In the genomic region with DNA sequence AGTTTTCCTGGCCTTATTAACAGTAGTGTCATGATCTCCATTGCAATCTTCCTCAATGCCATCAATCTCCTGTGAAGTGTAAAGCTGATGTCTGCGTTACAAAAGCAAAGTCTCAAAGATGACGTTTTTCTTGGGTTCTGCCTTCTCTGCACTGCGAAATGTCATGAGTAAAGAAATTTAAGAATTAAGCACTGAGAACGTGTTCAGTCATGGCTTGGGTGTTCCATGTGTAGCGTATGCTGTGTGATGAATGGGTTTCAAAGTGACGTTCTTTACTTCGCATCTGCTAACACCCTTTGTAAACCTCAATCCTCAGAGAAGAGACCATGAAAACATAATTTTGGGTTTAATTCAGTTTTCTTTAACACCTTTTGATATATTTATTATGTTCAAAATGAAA, we compare ENCODE assay signal across 9 cellular contexts. TPM values are rescaled to one million over a fixed set of nuclear protein-coding genes. Genes with fewer than 3 reads are reported as not detected.
DNase-seq lines count a peak whose midpoint lies in the region; ATAC-seq, FAIRE-seq and TF ChIP-seq lines count a peak whose summit lies in the region.
"Had no signal": no experiment of that assay in that cellular context is flagged by ENCODE, and none has a peak within 500 bp of the region (broad histone marks: within the 10 kb centered on the region; RNA-seq: fewer than 3 reads in every experiment).

No MANE protein-coding gene starts in this region.

- intact Hi-C loops in left ventricle myocardium inferior (cut with micrococcal nuclease): no loop called here
- intact Hi-C loops in left ventricle myocardium superior (cut with micrococcal nuclease): no loop called here
- intact Hi-C loops in upper lobe of right lung (cut with DNase I): no loop called here

- no peak for FAIRE-seq in bronchial epithelial cell (lab: Jason Lieb, UNC)

- H3K4me3 ChIP-seq in left ventricle myocardium inferior (peak overlapping the region; percentile 74), bronchial epithelial cell (ENCODE audit: low read depth, low read length) (no peak overlapping the region), muscle layer of colon (ENCODE audit: low read depth in 1 of 2, low read length in 2 of 2) (peak overlapping the region; percentile 21 to 72), upper lobe of right lung (peak overlapping the region; percentile 56)

- H3K9ac ChIP-seq in muscle layer of colon (ENCODE audit: low read length): peak overlapping the region; percentile 41

- H3K4me1 ChIP-seq in left ventricle myocardium inferior: peaks cover 25% of the 10 kb centered on the region
- no peaks in the 10 kb centered on the region for H3K4me1 ChIP-seq in muscle layer of colon (ENCODE audit: insufficient read depth, low read length)
- H3K4me1 ChIP-seq in upper lobe of right lung: no peaks in the 10 kb centered on the region

- H3K36me3 ChIP-seq in left ventricle myocardium inferior (peaks cover 4% of the 10 kb centered on the region), bronchial epithelial cell (ENCODE audit: control insufficient read depth, insufficient read depth, low read length) (no peaks in the 10 kb centered on the region), muscle layer of colon (ENCODE audit: insufficient read depth, low read length) (no peaks in the 10 kb centered on the region), upper lobe of right lung (no peaks in the 10 kb centered on the region)

- ATAC-seq in left ventricle myocardium superior (no peak), upper lobe of right lung (no peak), HG03460 (IDR thresholded peaks at IDR 0.05; ENCODE audit: unreplicated experiment) (no peak)
- no peak for ATAC-seq in activated CD4-positive, CD25-positive, alpha-beta regulatory T cell treated with anti-CD3 and anti-CD28 coated beads, Interleukin-2, amount 50 U/mL, for 24 hours

- no peaks in the 10 kb centered on the region for H3K9me3 ChIP-seq in left ventricle myocardium inferior (replicated peaks)
- no peaks in the 10 kb centered on the region for H3K9me3 ChIP-seq in muscle layer of colon (ENCODE audit: low read length)
- H3K9me3 ChIP-seq in upper lobe of right lung: no peaks in the 10 kb centered on the region

- no peak for DNase-seq in left ventricle myocardium inferior
- no peak for DNase-seq in left ventricle myocardium superior
- DNase-seq in bronchial epithelial cell (ENCODE audit: low read depth): peak; percentile 17
- no peak for DNase-seq in upper lobe of right lung
- no peak for DNase-seq in AML-193 (lab: John Stamatoyannopoulos, UW)
- DNase-seq: DND-41 had no signal

- peak overlapping the region; percentile 65 for H3K27ac ChIP-seq in left ventricle myocardium inferior (replicated peaks)
- no peak overlapping the region for H3K27ac ChIP-seq in muscle layer of colon (ENCODE audit: low read depth, low read length)
- no peak overlapping the region for H3K27ac ChIP-seq in upper lobe of right lung

- TF ChIP-seq CTCF in left ventricle myocardium inferior (IDR thresholded peaks at IDR 0.05; ENCODE audit: borderline replicate concordance): no peak
- TF ChIP-seq CTCF in bronchial epithelial cell (IDR thresholded peaks at IDR 0.05; ENCODE audit: insufficient read depth, low read length, severe bottlenecking): no peak
- no peak for TF ChIP-seq CTCF in upper lobe of right lung (IDR thresholded peaks at IDR 0.05)

- H3K27me3 ChIP-seq in left ventricle myocardium inferior (ENCODE audit: low read depth): no peaks in the 10 kb centered on the region
- no peaks in the 10 kb centered on the region for H3K27me3 ChIP-seq in bronchial epithelial cell (ENCODE audit: control insufficient read depth, insufficient read depth, low read length)
- H3K27me3 ChIP-seq in muscle layer of colon (ENCODE audit: control insufficient read depth in 1 of 2, insufficient read depth in 2 of 2, low read length in 2 of 2): no peaks in the 10 kb centered on the region
- no peaks in the 10 kb centered on the region for H3K27me3 ChIP-seq in upper lobe of right lung

RNA-seq across cellular contexts. Expression of a gene that starts 1.0 kb away (rescaled TPM):
- 3.5 TPM for total RNA-seq in left ventricle myocardium inferior
- 1.6 TPM for total RNA-seq in left ventricle myocardium superior
- total RNA-seq in bronchial epithelial cell: 0.26 and 0.77 TPM in 2 replicates
- total RNA-seq in upper lobe of right lung: 3.2 TPM
